21 cellular contexts compared by ENCODE assay signal in the genomic region with DNA sequence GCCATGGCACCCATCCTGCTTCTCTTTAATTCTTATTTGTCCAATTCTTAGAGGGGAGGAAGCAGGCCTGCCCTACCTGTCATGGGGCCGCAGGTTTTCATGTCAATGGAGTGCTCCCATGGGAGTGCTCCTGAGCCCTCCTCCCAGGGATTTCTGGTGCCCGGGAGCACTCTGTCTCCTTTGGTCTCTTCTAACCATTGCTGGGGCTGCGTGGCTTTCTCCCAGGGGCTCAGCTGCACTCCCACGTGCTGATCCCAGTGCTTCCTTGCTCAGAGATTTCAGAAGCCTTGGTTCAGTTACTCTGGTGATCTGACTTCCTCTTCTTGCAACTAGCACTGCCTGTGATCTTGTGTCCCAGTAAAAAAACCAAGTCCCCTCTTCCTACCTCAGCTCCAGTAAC.
DNase-seq lines count a peak whose midpoint lies in the region; ATAC-seq and TF ChIP-seq lines count a peak whose summit lies in the region.
"Had no signal": no experiment of that assay in that cellular context is flagged by ENCODE, and none has a peak within 500 bp of the region (broad histone marks: within the 10 kb centered on the region; RNA-seq: fewer than 3 reads in every experiment).

No MANE protein-coding gene starts in this region.

- peak overlapping the region; percentile 51 to 67 for H3K27ac ChIP-seq in left lung
- H3K27ac ChIP-seq: prostate gland had no signal

- no peaks in the 10 kb centered on the region for H3K36me3 Mint-ChIP-seq in activated CD4-positive, alpha-beta T cell treated with anti-CD3 and anti-CD28 coated beads, Interleukin-2, amount 10 ng/mL, durations not matched to agents 24 days and 14 days (ENCODE audit: low read depth)
- H3K36me3 Mint-ChIP-seq in stimulated activated naive B cell treated with anti-CD40 and anti-IgM and Interleukin-4, amounts not matched to agents 10 μg/mL and 1 μg/mL and 100 μg/mL, for 72 hours, result no peaks in the 10 kb centered on the region

- TF ChIP-seq CTCF in left lung (IDR thresholded peaks at IDR 0.05) (no peak), GM10248 (IDR thresholded peaks at IDR 0.05; ENCODE audit: control extremely low read depth, extremely low read depth, low read depth, missing control alignments) (no peak)

- H3K9me3 ChIP-seq in left lung, result no peaks in the 10 kb centered on the region
- H3K9me3 ChIP-seq: ascending aorta, Caco-2, prostate gland, tibial nerve had no signal

- ATAC-seq in left lung (no peak), GM18498 (IDR thresholded peaks at IDR 0.05; ENCODE audit: unreplicated experiment) (no peak)
- ATAC-seq in stimulated activated naive B cell treated with anti-CD40 and anti-IgM and Interleukin-4, amounts not matched to agents 10 μg/mL and 1 μg/mL and 100 μg/mL, for 72 hours (replicated peaks), result no peak
- ATAC-seq: GM23338, PC-3 had no signal

- H3K4me3 Mint-ChIP-seq in activated CD4-positive, alpha-beta T cell treated with anti-CD3 and anti-CD28 coated beads, Interleukin-2, amount 10 ng/mL, durations not matched to agents 24 days and 14 days, result no peak overlapping the region
- H3K4me3 Mint-ChIP-seq in stimulated activated naive B cell treated with anti-CD40 and anti-IgM and Interleukin-4, amounts not matched to agents 10 μg/mL and 1 μg/mL and 100 μg/mL, for 72 hours, result no peak overlapping the region
- H3K4me3 Mint-ChIP-seq: GM23338 had no signal

- H3K4me3 ChIP-seq in left lung, result no peak overlapping the region
- H3K4me3 ChIP-seq: ascending aorta, GM23338, prostate gland, tibial nerve had no signal

- H3K9me3 Mint-ChIP-seq in activated CD4-positive, alpha-beta T cell treated with anti-CD3 and anti-CD28 coated beads, Interleukin-2, amount 10 ng/mL, durations not matched to agents 24 days and 14 days, result peaks cover 5% of the 10 kb centered on the region
- no peaks in the 10 kb centered on the region for H3K9me3 Mint-ChIP-seq in stimulated activated naive B cell treated with anti-CD40 and anti-IgM and Interleukin-4, amounts not matched to agents 10 μg/mL and 1 μg/mL and 100 μg/mL, for 72 hours
- H3K9me3 Mint-ChIP-seq: GM23338 had no signal

- H3K27me3 ChIP-seq in left lung, result no peaks in the 10 kb centered on the region
- H3K27me3 ChIP-seq: ascending aorta, tibial nerve had no signal

- POLR2A ChIA-PET in GM10248 (lab: Yijun Ruan, JAX), result interaction anchor here (3.0 kb wide), 1 partner anchor 70 kb away, joined by 17 read pairs; no protein-coding TSS in a partner anchor

- H3K27me3 Mint-ChIP-seq in activated CD4-positive, alpha-beta T cell treated with anti-CD3 and anti-CD28 coated beads, Interleukin-2, amount 10 ng/mL, durations not matched to agents 24 days and 14 days, result no peaks in the 10 kb centered on the region
- no peaks in the 10 kb centered on the region for H3K27me3 Mint-ChIP-seq in stimulated activated naive B cell treated with anti-CD40 and anti-IgM and Interleukin-4, amounts not matched to agents 10 μg/mL and 1 μg/mL and 100 μg/mL, for 72 hours

- H3K4me1 ChIP-seq in left lung, result peaks cover 7 to 54% of the 10 kb centered on the region in 2 donors
- H3K4me1 ChIP-seq: Caco-2, prostate gland had no signal

- H3K36me3 ChIP-seq in left lung, result no peaks in the 10 kb centered on the region
- H3K36me3 ChIP-seq: ascending aorta, prostate gland, tibial nerve had no signal

- intact Hi-C loops in activated CD4-positive, alpha-beta T cell treated with anti-CD3 and anti-CD28 coated beads, Interleukin-2, amount 10 ng/mL, durations not matched to agents 24 days and 14 days (cut with micrococcal nuclease), result loop anchor here (5.0 kb wide), 1 partner anchor 397 kb away; no protein-coding TSS in a partner anchor
- intact Hi-C loops in left lung (cut with DNase I), result no loop called here

- H3K4me1 Mint-ChIP-seq in activated CD4-positive, alpha-beta T cell treated with anti-CD3 and anti-CD28 coated beads, Interleukin-2, amount 10 ng/mL, durations not matched to agents 24 days and 14 days, result peaks cover 53% of the 10 kb centered on the region
- peaks cover 45 to 60% of the 10 kb centered on the region in 2 donors for H3K4me1 Mint-ChIP-seq in stimulated activated naive B cell treated with anti-CD40 and anti-IgM and Interleukin-4, amounts not matched to agents 10 μg/mL and 1 μg/mL and 100 μg/mL, for 72 hours
- H3K4me1 Mint-ChIP-seq: GM23338 had no signal

- H3K27ac Mint-ChIP-seq in activated CD4-positive, alpha-beta T cell treated with anti-CD3 and anti-CD28 coated beads, Interleukin-2, amount 10 ng/mL, durations not matched to agents 24 days and 14 days, result peak overlapping the region; percentile 60
- H3K27ac Mint-ChIP-seq in stimulated activated naive B cell treated with anti-CD40 and anti-IgM and Interleukin-4, amounts not matched to agents 10 μg/mL and 1 μg/mL and 100 μg/mL, for 72 hours, result peak overlapping the region; percentile 62
- H3K27ac Mint-ChIP-seq: GM23338 had no signal

- no peak for DNase-seq in activated CD4-positive, alpha-beta T cell treated with anti-CD3 and anti-CD28 coated beads, Interleukin-2, amount 10 ng/mL, durations not matched to agents 24 days and 14 days
- DNase-seq in activated CD4-positive, alpha-beta T cell treated with anti-CD3 and anti-CD28 coated beads for 4 hours, result no peak
- peak; percentile 11 to 48 for DNase-seq in NOMO-1 (lab: John Stamatoyannopoulos, UW; ENCODE audit: unreplicated experiment in 2 of 2)
- DNase-seq in left lung, result peak in 1 of 2 donors; percentile 59
- DNase-seq in stimulated activated naive B cell treated with anti-CD40 and anti-IgM and Interleukin-4, amounts not matched to agents 10 μg/mL and 1 μg/mL and 100 μg/mL, for 72 hours, result no peak
- no peak for DNase-seq in HuH-7 (ENCODE audit: low spot score)
- DNase-seq in GM10248 (ENCODE audit: extremely low spot score), result no peak
- DNase-seq: activated CD4-positive, CD25-positive, alpha-beta regulatory T cell; Caco-2; cortex of kidney; erythroblast; kidney; NCI-H446; PC-3; stimulated activated CD4-positive, alpha-beta T cell treated with anti-CD3 and anti-CD28 coated beads, Interleukin-1b, Interleukin-23, amount 100 ng/mL, for 48 hours; stimulated activated CD8-positive, alpha-beta memory T cell treated with anti-CD3 and anti-CD28 coated beads, Interleukin-4, amount 100 ng/mL, for 48 hours had no signal

- CTCF ChIA-PET in GM10248 (lab: Yijun Ruan, JAX), result interaction anchor here (0.8 to 11.2 kb wide), 5 partner anchors 10 to 343 kb away, joined by 3 to 180 read pairs (median 5); no protein-coding TSS in a partner anchor

Comparison
In these comparisons a context has a peak if more than half of its experiments do, and no peak if none do; other contexts are left out.
1. DNase-seq: peak in NOMO-1 (2 of 2); none in activated CD4-positive, alpha-beta T cell treated with anti-CD3 and anti-CD28 coated beads, Interleukin-2, amount 10 ng/mL, durations not matched to agents 24 days and 14 days (single experiment), activated CD4-positive, alpha-beta T cell treated with anti-CD3 and anti-CD28 coated beads for 4 hours (0 of 2), stimulated activated naive B cell treated with anti-CD40 and anti-IgM and Interleukin-4, amounts not matched to agents 10 μg/mL and 1 μg/mL and 100 μg/mL, for 72 hours (single experiment), HuH-7 (single experiment) and GM10248 (single experiment).